In genomic region chr10:5647507-5648240, GRCh38 we compare ENCODE assay signal across 28 cellular contexts. TPM values are rescaled to one million over a fixed set of nuclear protein-coding genes. Genes with fewer than 3 reads are reported as not detected.
DNase-seq lines count a peak whose midpoint lies in the region; ATAC-seq and TF ChIP-seq lines count a peak whose summit lies in the region.
"Had no signal": no experiment of that assay in that cellular context is flagged by ENCODE, and none has a peak within 500 bp of the region (broad histone marks: within the 10 kb centered on the region; RNA-seq: fewer than 3 reads in every experiment).

No MANE protein-coding gene starts in this region.

- no peak overlapping the region for H3K27ac ChIP-seq in CD8-positive, alpha-beta T cell (ENCODE audit: low read depth, low read length)
- H3K27ac ChIP-seq: KMS-11 had no signal

- no peak overlapping the region for H3K4me3 Mint-ChIP-seq in activated T-cell treated with anti-CD3 and anti-CD28 coated beads, Interleukin-2, amount 50 U/mL, for 24 hours
- H3K4me3 Mint-ChIP-seq in CD8-positive, alpha-beta T cell, result no peak overlapping the region
- H3K4me3 Mint-ChIP-seq in activated T-helper 17 cell treated with anti-CD3 and anti-CD28 coated beads, Interleukin-2, amount 50 U/mL, for 72 hours, result peak overlapping the region; percentile 46
- H3K4me3 Mint-ChIP-seq in nephron progenitor cell, result no peak overlapping the region
- H3K4me3 Mint-ChIP-seq: activated naive CD8-positive, alpha-beta T cell treated with anti-CD3 and anti-CD28 coated beads, Interleukin-2, amount 10 ng/mL, durations not matched to agents 7 days and 5 days; CD4-positive, alpha-beta memory T cell; effector memory CD8-positive, alpha-beta T cell; natural killer cell treated with Interleukin-12 subunit alpha and Interleukin-12 subunit beta and Interleukin-15 and Interleukin-18, amount 100 ng/mL, for 72 hours had no signal

- CTCF ChIA-PET in CD8-positive, alpha-beta T cell (lab: Charles Lee), result no interaction called here

- POLR2A ChIA-PET in CD8-positive, alpha-beta T cell (lab: Charles Lee), result no interaction called here

- intact Hi-C loops in CD8-positive, alpha-beta T cell (cut with DNase I, micrococcal nuclease), result no loop called here

- H3K9me3 Mint-ChIP-seq in activated T-cell treated with anti-CD3 and anti-CD28 coated beads, Interleukin-2, amount 50 U/mL, for 24 hours, result no peaks in the 10 kb centered on the region
- no peaks in the 10 kb centered on the region for H3K9me3 Mint-ChIP-seq in CD8-positive, alpha-beta T cell
- no peaks in the 10 kb centered on the region for H3K9me3 Mint-ChIP-seq in activated T-helper 17 cell treated with anti-CD3 and anti-CD28 coated beads, Interleukin-2, amount 50 U/mL, for 72 hours
- no peaks in the 10 kb centered on the region for H3K9me3 Mint-ChIP-seq in nephron progenitor cell
- H3K9me3 Mint-ChIP-seq: activated naive CD8-positive, alpha-beta T cell treated with anti-CD3 and anti-CD28 coated beads, Interleukin-2, amount 10 ng/mL, durations not matched to agents 7 days and 5 days; CD4-positive, alpha-beta memory T cell; effector memory CD8-positive, alpha-beta T cell; natural killer cell treated with Interleukin-12 subunit alpha and Interleukin-12 subunit beta and Interleukin-15 and Interleukin-18, amount 100 ng/mL, for 72 hours had no signal

- peaks cover 30% of the 10 kb centered on the region for H3K36me3 Mint-ChIP-seq in activated T-cell treated with anti-CD3 and anti-CD28 coated beads, Interleukin-2, amount 50 U/mL, for 24 hours (ENCODE audit: low read depth)
- peaks cover 39% of the 10 kb centered on the region for H3K36me3 Mint-ChIP-seq in CD8-positive, alpha-beta T cell
- H3K36me3 Mint-ChIP-seq in activated T-helper 17 cell treated with anti-CD3 and anti-CD28 coated beads, Interleukin-2, amount 50 U/mL, for 72 hours (ENCODE audit: low read depth), result peaks cover 33% of the 10 kb centered on the region
- peaks cover 55% of the 10 kb centered on the region for H3K36me3 Mint-ChIP-seq in nephron progenitor cell (ENCODE audit: low read depth)
- H3K36me3 Mint-ChIP-seq: natural killer cell treated with Interleukin-12 subunit alpha and Interleukin-12 subunit beta and Interleukin-15 and Interleukin-18, amount 100 ng/mL, for 72 hours had no signal

- ATAC-seq in CD8-positive, alpha-beta T cell, result no peak
- ATAC-seq in activated T-helper 17 cell treated with anti-CD3 and anti-CD28 coated beads, Interleukin-2, amount 50 U/mL, for 72 hours (replicated peaks), result no peak
- ATAC-seq in HG03521 (IDR thresholded peaks at IDR 0.05; ENCODE audit: unreplicated experiment), result no peak
- ATAC-seq: effector memory CD8-positive, alpha-beta T cell; GM12878; left cardiac atrium; mucosa of descending colon; natural killer cell treated with Interleukin-12 subunit alpha and Interleukin-12 subunit beta and Interleukin-15 and Interleukin-18, amount 100 ng/mL, for 72 hours; pancreas; right cardiac atrium had no signal

- H3K27me3 Mint-ChIP-seq in activated T-cell treated with anti-CD3 and anti-CD28 coated beads, Interleukin-2, amount 50 U/mL, for 24 hours, result no peaks in the 10 kb centered on the region
- H3K27me3 Mint-ChIP-seq in CD8-positive, alpha-beta T cell (ENCODE audit: low read depth), result no peaks in the 10 kb centered on the region
- no peaks in the 10 kb centered on the region for H3K27me3 Mint-ChIP-seq in activated T-helper 17 cell treated with anti-CD3 and anti-CD28 coated beads, Interleukin-2, amount 50 U/mL, for 72 hours
- peaks cover 3% of the 10 kb centered on the region for H3K27me3 Mint-ChIP-seq in nephron progenitor cell (ENCODE audit: low read depth, poor library complexity)
- H3K27me3 Mint-ChIP-seq: activated naive CD8-positive, alpha-beta T cell treated with anti-CD3 and anti-CD28 coated beads, Interleukin-2, amount 10 ng/mL, durations not matched to agents 7 days and 5 days; CD4-positive, alpha-beta memory T cell; natural killer cell treated with Interleukin-12 subunit alpha and Interleukin-12 subunit beta and Interleukin-15 and Interleukin-18, amount 100 ng/mL, for 72 hours had no signal

- H3K4me3 ChIP-seq in CD8-positive, alpha-beta T cell (ENCODE audit: low read depth, low read length), result no peak overlapping the region
- H3K4me3 ChIP-seq: GM12878, mucosa of descending colon, pancreas, transverse colon had no signal

- no peaks in the 10 kb centered on the region for H3K27me3 ChIP-seq in CD8-positive, alpha-beta T cell (ENCODE audit: insufficient read depth, low read length)
- H3K27me3 ChIP-seq: pancreas, transverse colon had no signal

- no peaks in the 10 kb centered on the region for H3K36me3 ChIP-seq in CD8-positive, alpha-beta T cell (ENCODE audit: insufficient read depth, low read length)
- H3K36me3 ChIP-seq: transverse colon had no signal

- H3K27ac Mint-ChIP-seq in activated T-cell treated with anti-CD3 and anti-CD28 coated beads, Interleukin-2, amount 50 U/mL, for 24 hours, result peak overlapping the region; percentile 75
- H3K27ac Mint-ChIP-seq in CD8-positive, alpha-beta T cell, result peak overlapping the region; percentile 9
- peak overlapping the region; percentile 93 for H3K27ac Mint-ChIP-seq in activated T-helper 17 cell treated with anti-CD3 and anti-CD28 coated beads, Interleukin-2, amount 50 U/mL, for 72 hours
- H3K27ac Mint-ChIP-seq in nephron progenitor cell, result peak overlapping the region; percentile 86
- H3K27ac Mint-ChIP-seq: activated naive CD8-positive, alpha-beta T cell treated with anti-CD3 and anti-CD28 coated beads, Interleukin-2, amount 10 ng/mL, durations not matched to agents 7 days and 5 days; natural killer cell treated with Interleukin-12 subunit alpha and Interleukin-12 subunit beta and Interleukin-15 and Interleukin-18, amount 100 ng/mL, for 72 hours had no signal

- peaks cover 3% of the 10 kb centered on the region for H3K4me1 Mint-ChIP-seq in activated T-cell treated with anti-CD3 and anti-CD28 coated beads, Interleukin-2, amount 50 U/mL, for 24 hours (ENCODE audit: low read depth)
- H3K4me1 Mint-ChIP-seq in CD8-positive, alpha-beta T cell (ENCODE audit: low read depth), result no peaks in the 10 kb centered on the region
- H3K4me1 Mint-ChIP-seq in activated T-helper 17 cell treated with anti-CD3 and anti-CD28 coated beads, Interleukin-2, amount 50 U/mL, for 72 hours, result peaks cover 5% of the 10 kb centered on the region
- H3K4me1 Mint-ChIP-seq in nephron progenitor cell, result peaks cover 39% of the 10 kb centered on the region

- H3K9me3 ChIP-seq in CD8-positive, alpha-beta T cell (ENCODE audit: low read length), result no peaks in the 10 kb centered on the region
- H3K9me3 ChIP-seq: mucosa of descending colon, pancreas, transverse colon had no signal

- no peak for DNase-seq in activated T-cell treated with anti-CD3 and anti-CD28 coated beads, Interleukin-2, amount 50 U/mL, for 24 hours
- DNase-seq in activated T-cell treated with anti-CD3 and anti-CD28 coated beads, Interleukin-2, amount 50 U/mL, for 1 hour, result no peak
- DNase-seq in CD8-positive, alpha-beta T cell, result no peak
- no peak for DNase-seq in nephron progenitor cell
- no peak for DNase-seq in AG08395 (ENCODE audit: low spot score)
- DNase-seq in SHP77 treated with DMSO at 0.1 percent for 48 hours (lab: John Stamatoyannopoulos, UW), result no peak
- DNase-seq: activated CD4-positive, alpha-beta T cell treated with anti-CD3 and anti-CD28 coated beads, Interleukin-2, amount 50 U/mL, for 1 hour; activated naive CD8-positive, alpha-beta T cell treated with anti-CD3 and anti-CD28 coated beads, Interleukin-2, amount 10 ng/mL, durations not matched to agents 7 days and 5 days; CD4-positive, alpha-beta memory T cell; DMS 273 treated with DMSO at 0.1 percent for 48 hours; effector memory CD8-positive, alpha-beta T cell; hypothalamus; left cardiac atrium; MM.1S; mucosa of descending colon; NCI-H1436; NCI-H2081 treated with DMSO at 0.1 percent for 48 hours; NCI-H345; NCI-H774; pancreas; right cardiac atrium; stimulated activated CD8-positive, alpha-beta memory T cell treated with anti-CD3 and anti-CD28 coated beads, Interleukin-4, amount 100 ng/mL, for 48 hours; transverse colon had no signal

- H3K4me1 ChIP-seq in CD8-positive, alpha-beta T cell (ENCODE audit: insufficient read depth, low read length), result no peaks in the 10 kb centered on the region

- no peak for TF ChIP-seq CTCF in CD8-positive, alpha-beta T cell (IDR thresholded peaks at IDR 0.05)
- no peak for TF ChIP-seq CTCF in nephron progenitor cell (IDR thresholded peaks at IDR 0.05)

RNA-seq across cellular contexts. Expression of gene ASB13, which starts 18.7 kb away (rescaled TPM):
- total RNA-seq in CD8-positive, alpha-beta T cell, result 1 to 10 TPM; 1.6 to 1.9 TPM
- 1 to 10 TPM; 3.5 to 6.8 TPM for total RNA-seq in activated T-helper 17 cell treated with anti-CD3 and anti-CD28 coated beads, Interleukin-2, amount 50 U/mL, for 72 hours

RNA-seq across cellular contexts. Expression of gene TASOR2, which starts 37.0 kb away (rescaled TPM):
- total RNA-seq in CD8-positive, alpha-beta T cell, result 10 to 100 TPM; 52.7 to 61.2 TPM
- total RNA-seq in activated T-helper 17 cell treated with anti-CD3 and anti-CD28 coated beads, Interleukin-2, amount 50 U/mL, for 72 hours, result 10 to 100 TPM; 48.9 to 51.6 TPM

Comparison
In these comparisons a context has a peak if more than half of its experiments do, and no peak if none do; other contexts are left out.
1. H3K27ac Mint-ChIP-seq: peak in every context shown above with its lines; median percentile 93 in activated T-helper 17 cell treated with anti-CD3 and anti-CD28 coated beads, Interleukin-2, amount 50 U/mL, for 72 hours; 86 in nephron progenitor cell; 75 in activated T-cell treated with anti-CD3 and anti-CD28 coated beads, Interleukin-2, amount 50 U/mL, for 24 hours; 9 in CD8-positive, alpha-beta T cell.